In the genomic region with DNA sequence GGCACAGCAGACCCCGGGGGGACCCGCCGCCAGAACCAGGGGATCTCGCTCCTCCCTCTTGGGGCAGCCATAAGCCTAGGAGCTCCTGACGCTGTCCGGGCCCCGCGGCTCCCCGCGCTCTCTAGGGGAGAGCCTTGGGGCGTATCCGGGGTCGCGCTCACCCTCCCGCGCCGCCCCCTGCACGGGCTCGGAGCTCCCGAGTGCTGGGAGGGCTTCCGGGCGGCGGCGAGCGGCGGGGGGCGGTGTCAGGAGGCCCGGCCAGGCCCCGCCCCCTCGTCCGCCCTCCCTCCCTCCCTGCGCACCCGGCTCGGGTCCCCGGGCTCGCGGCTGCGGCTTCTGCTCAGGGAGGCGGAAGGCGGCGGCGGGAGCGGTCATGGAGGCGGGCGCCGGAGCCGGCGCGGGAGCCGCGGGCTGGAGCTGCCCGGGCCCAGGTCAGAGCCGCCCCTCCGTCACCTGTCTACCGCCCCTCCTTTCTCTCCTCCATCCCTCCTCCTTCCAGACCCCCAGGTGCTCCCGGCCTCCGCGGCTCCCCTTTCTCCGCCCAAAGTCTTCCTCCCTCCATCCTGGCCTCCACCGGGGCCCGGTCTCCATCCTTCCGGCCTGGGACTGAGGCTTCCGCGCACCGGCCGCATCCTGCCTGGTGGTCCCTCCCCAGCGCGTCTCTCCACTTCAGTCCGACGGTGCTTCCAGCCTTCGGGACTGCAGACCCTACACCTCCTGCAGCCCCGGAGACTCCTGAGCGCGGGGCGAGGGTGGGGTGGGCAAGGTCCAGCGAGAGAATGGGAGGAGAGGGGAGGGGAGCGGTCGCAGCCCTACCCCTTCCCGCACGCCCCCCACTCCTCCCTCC, we compare ENCODE assay signal across 9 cellular contexts. TPM values are rescaled to one million over a fixed set of nuclear protein-coding genes. Genes with fewer than 3 reads are reported as not detected.
DNase-seq lines count a peak whose midpoint lies in the region; ATAC-seq and TF ChIP-seq lines count a peak whose summit lies in the region.
"Had no signal": no experiment of that assay in that cellular context is flagged by ENCODE, and none has a peak within 500 bp of the region (broad histone marks: within the 10 kb centered on the region; RNA-seq: fewer than 3 reads in every experiment).

No MANE protein-coding gene starts in this region.

- H3K9me3 ChIP-seq in left ventricle myocardium inferior (replicated peaks) (no peaks in the 10 kb centered on the region), uterus (no peaks in the 10 kb centered on the region)

- TF ChIP-seq CTCF in left ventricle myocardium inferior (IDR thresholded peaks at IDR 0.05; ENCODE audit: borderline replicate concordance) (no peak), uterus (IDR thresholded peaks at IDR 0.05) (no peak)

- DNase-seq in Daoy (ENCODE audit: low read depth) = peak; percentile 90
- DNase-seq in LoVo (ENCODE audit: low spot score) = peak; percentile 83
- peak; percentile 44 for DNase-seq in SW480 (ENCODE audit: low spot score)
- DNase-seq in activated naive CD8-positive, alpha-beta T cell treated with anti-CD3 and anti-CD28 coated beads, Interleukin-2, amount 50 U/mL, for 24 hours = peak; percentile 80
- peak; percentile 79 for DNase-seq in left ventricle myocardium inferior
- DNase-seq in putamen (ENCODE audit: low spot score) = peak; percentile 39
- peak; percentile 65 to 66 for DNase-seq in uterus

- peak; percentile 90 for ATAC-seq in GM21723 (IDR thresholded peaks at IDR 0.05; ENCODE audit: unreplicated experiment)
- ATAC-seq in activated naive CD8-positive, alpha-beta T cell treated with anti-CD3 and anti-CD28 coated beads, Interleukin-2, amount 50 U/mL, for 24 hours = peak; percentile 86

- H3K27ac ChIP-seq in left ventricle myocardium inferior (replicated peaks) (peak overlapping the region; percentile 38), uterus (peak overlapping the region; percentile 81 to 86)

- peak overlapping the region; percentile 81 for H3K4me3 Mint-ChIP-seq in activated naive CD8-positive, alpha-beta T cell treated with anti-CD3 and anti-CD28 coated beads, Interleukin-2, amount 50 U/mL, for 24 hours

- no peak overlapping the region for H3K27ac Mint-ChIP-seq in activated naive CD8-positive, alpha-beta T cell treated with anti-CD3 and anti-CD28 coated beads, Interleukin-2, amount 50 U/mL, for 24 hours

- H3K27me3 ChIP-seq in left ventricle myocardium inferior (ENCODE audit: low read depth) = no peaks in the 10 kb centered on the region
- H3K27me3 ChIP-seq in uterus = no peaks in the 10 kb centered on the region

- H3K9me3 Mint-ChIP-seq in activated naive CD8-positive, alpha-beta T cell treated with anti-CD3 and anti-CD28 coated beads, Interleukin-2, amount 50 U/mL, for 24 hours = no peaks in the 10 kb centered on the region

- no peaks in the 10 kb centered on the region for H3K36me3 Mint-ChIP-seq in activated naive CD8-positive, alpha-beta T cell treated with anti-CD3 and anti-CD28 coated beads, Interleukin-2, amount 50 U/mL, for 24 hours (ENCODE audit: low read depth)

- H3K4me3 ChIP-seq in left ventricle myocardium inferior = peak overlapping the region; percentile 82
- peak overlapping the region; percentile 65 to 77 for H3K4me3 ChIP-seq in uterus

- intact Hi-C loops in left ventricle myocardium inferior (cut with micrococcal nuclease) = no loop called here
- intact Hi-C loops in uterus (cut with DNase I; ENCODE audit: low total_unique reads) = loop anchor here (5.0 kb wide), 1 partner anchor 81 kb away; no protein-coding TSS in a partner anchor

- H3K4me1 Mint-ChIP-seq in activated naive CD8-positive, alpha-beta T cell treated with anti-CD3 and anti-CD28 coated beads, Interleukin-2, amount 50 U/mL, for 24 hours = peaks cover 6% of the 10 kb centered on the region

- H3K4me1 ChIP-seq in left ventricle myocardium inferior (peaks cover 34% of the 10 kb centered on the region), uterus (peaks cover 0 to 14% of the 10 kb centered on the region in 2 donors)

- no peaks in the 10 kb centered on the region for H3K36me3 ChIP-seq in left ventricle myocardium inferior
- H3K36me3 ChIP-seq in uterus = no peaks in the 10 kb centered on the region

- peaks cover 10% of the 10 kb centered on the region for H3K27me3 Mint-ChIP-seq in activated naive CD8-positive, alpha-beta T cell treated with anti-CD3 and anti-CD28 coated beads, Interleukin-2, amount 50 U/mL, for 24 hours

- peak in 1 of 2 donors; percentile 43 for TF ChIP-seq POLR2A in uterus (IDR thresholded peaks at IDR 0.05)

RNA-seq across cellular contexts. Expression of a gene that starts 0.4 kb away (rescaled TPM):
- total RNA-seq in Daoy (2014; rRNA removed; shearing (Covaris generic)) = 7.7 and 8.9 TPM in 2 replicates
- total RNA-seq in left ventricle myocardium inferior = 8.2 TPM
- total RNA-seq in uterus = 10 to 100 TPM; 11.5 to 26.4 (median 14.8) TPM

RNA-seq across cellular contexts. Expression of a gene that starts 15.8 kb away (rescaled TPM):
- not detected in 2 replicates for total RNA-seq in Daoy (2014; rRNA removed; shearing (Covaris generic))
- total RNA-seq in left ventricle myocardium inferior = not detected
- not detected for total RNA-seq in uterus
- total RNA-seq: renal cortical epithelial cell had no signal

RNA-seq across cellular contexts. Expression of a gene that starts 38.9 kb away (rescaled TPM):
- total RNA-seq in Daoy (2014; rRNA removed; shearing (Covaris generic)) = 67.5 and 81.1 TPM in 2 replicates
- total RNA-seq in left ventricle myocardium inferior (839 TPM), uterus (100 to 1,000 TPM in 2 of 4 donors, 10 to 100 TPM in 2; 16.5 to 126 (median 105) TPM)

RNA-seq across cellular contexts. Expression of a gene that starts 52.2 kb away (rescaled TPM):
- total RNA-seq in Daoy (2014; rRNA removed; shearing (Covaris generic)) = 594 and 622 TPM in 2 replicates
- 236 TPM for total RNA-seq in left ventricle myocardium inferior
- 100 to 1,000 TPM in 3 of 4 donors, 10 to 100 TPM in 1; 83.0 to 334 (median 108) TPM for total RNA-seq in uterus

Comparison
In these comparisons a context has a peak if more than half of its experiments do, and no peak if none do; other contexts are left out.
1. Peak in every context shown above with its lines: DNase-seq, ATAC-seq, H3K4me3 ChIP-seq and H3K27ac ChIP-seq.
2. DNase-seq: peak in every context shown above with its lines; median percentile 90 in Daoy; 83 in LoVo; 80 in activated naive CD8-positive, alpha-beta T cell treated with anti-CD3 and anti-CD28 coated beads, Interleukin-2, amount 50 U/mL, for 24 hours; 79 in left ventricle myocardium inferior; 66 in uterus; 44 in SW480; 39 in putamen.